In genomic region chr10:63256047-63256773, GRCh38 we compare ENCODE assay signal across 8 cellular contexts.
DNase-seq lines count a peak whose midpoint lies in the region; ATAC-seq and TF ChIP-seq lines count a peak whose summit lies in the region.

No MANE protein-coding gene starts in this region.

- H3K4me1 ChIP-seq in sigmoid colon, result peaks cover 0 to 81% (median 54%) of the 10 kb centered on the region in 4 donors

- no peak for TF ChIP-seq CTCF in sigmoid colon (IDR thresholded peaks at IDR 0.05)

- TF ChIP-seq POLR2A in sigmoid colon (IDR thresholded peaks at IDR 0.05), result no peak

- DNase-seq in OCI-M1 (lab: John Stamatoyannopoulos, UW) (peak; percentile 89), fibroblast of gingiva (ENCODE audit: low read depth) (peak; percentile 83), sigmoid colon (no peak), anterior cingulate cortex (lab: John Stamatoyannopoulos, UW) (no peak), NCI-H526 (lab: John Stamatoyannopoulos, UW) (no peak), activated gamma-delta T cell (lab: John Stamatoyannopoulos, UW) (no peak)

- H3K27ac ChIP-seq in sigmoid colon, result peak overlapping the region; percentile 18 to 60 (median 34)

- WGBS in sigmoid colon, 2 donors, result 39 to 66% methylated on average over 3 of the region's 3 CpGs

- no peak for TF ChIP-seq EP300 in sigmoid colon (IDR thresholded peaks at IDR 0.05)

- no peaks in the 10 kb centered on the region for H3K27me3 ChIP-seq in sigmoid colon

- no peaks in the 10 kb centered on the region for H3K36me3 ChIP-seq in sigmoid colon

- H3K9me3 ChIP-seq in sigmoid colon, result no peaks in the 10 kb centered on the region

- peak; percentile 45 for ATAC-seq in GM18868 (IDR thresholded peaks at IDR 0.05; ENCODE audit: unreplicated experiment)
- no peak for ATAC-seq in GM19324 (IDR thresholded peaks at IDR 0.05; ENCODE audit: low FRiP score, unreplicated experiment)

- intact Hi-C loops in sigmoid colon (cut with DNase I), result no loop called here

- H3K4me3 ChIP-seq in sigmoid colon, result no peak overlapping the region

Comparison
In these comparisons a context has a peak if more than half of its experiments do, and no peak if none do; other contexts are left out.
1. DNase-seq: peak in OCI-M1 (single experiment) and fibroblast of gingiva (single experiment); none in sigmoid colon (single experiment), anterior cingulate cortex (0 of 58), NCI-H526 (0 of 2) and activated gamma-delta T cell (single experiment).